In the genomic region with DNA sequence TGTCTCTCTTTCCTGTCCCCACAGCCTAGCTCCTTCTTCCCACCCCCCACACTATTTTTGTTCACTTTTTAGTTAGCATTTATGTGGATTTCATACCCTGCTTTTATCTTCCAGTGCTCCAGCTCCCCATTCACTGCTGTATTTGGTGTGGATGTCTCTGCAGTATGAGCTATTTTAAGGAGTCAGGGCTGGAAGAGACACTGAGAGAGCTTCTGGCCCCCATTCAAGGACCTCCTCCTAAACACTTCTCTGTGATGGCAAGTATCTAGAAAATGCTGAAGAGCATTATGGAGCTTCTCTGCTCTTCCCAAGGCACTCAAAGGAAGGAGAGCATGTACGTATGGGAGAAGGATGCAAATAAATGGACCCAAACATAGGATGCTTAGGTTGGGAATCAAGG, we compare ENCODE assay signal across 1 cellular context.
TF ChIP-seq lines count a peak whose summit lies in the region.

No MANE protein-coding gene starts in this region.

TF ChIP-seq in IMR-90, 13 proteins besides CTCF, POLR2A, EP300 and RAD21:
- TF ChIP-seq, protein P1, sequence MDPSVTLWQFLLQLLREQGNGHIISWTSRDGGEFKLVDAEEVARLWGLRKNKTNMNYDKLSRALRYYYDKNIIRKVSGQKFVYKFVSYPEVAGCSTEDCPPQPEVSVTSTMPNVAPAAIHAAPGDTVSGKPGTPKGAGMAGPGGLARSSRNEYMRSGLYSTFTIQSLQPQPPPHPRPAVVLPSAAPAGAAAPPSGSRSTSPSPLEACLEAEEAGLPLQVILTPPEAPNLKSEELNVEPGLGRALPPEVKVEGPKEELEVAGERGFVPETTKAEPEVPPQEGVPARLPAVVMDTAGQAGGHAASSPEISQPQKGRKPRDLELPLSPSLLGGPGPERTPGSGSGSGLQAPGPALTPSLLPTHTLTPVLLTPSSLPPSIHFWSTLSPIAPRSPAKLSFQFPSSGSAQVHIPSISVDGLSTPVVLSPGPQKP (IDR thresholded peaks at IDR 0.05; ENCODE audit: borderline replicate concordance, low read depth, low read length), result no peak
- TF ChIP-seq NFE2L2 (IDR thresholded peaks at IDR 0.05; ENCODE audit: low read depth, low read length) (no peak), MAFK (IDR thresholded peaks at IDR 0.05; ENCODE audit: low read depth, low read length) (no peak), BHLHE40 (IDR thresholded peaks at IDR 0.05; ENCODE audit: low read depth, low read length) (no peak), SMC3 (IDR thresholded peaks at IDR 0.05; ENCODE audit: low read depth, low read length) (no peak), CEBPB (IDR thresholded peaks at IDR 0.05; ENCODE audit: low read depth, low read length) (no peak), CHD1 (IDR thresholded peaks at IDR 0.05; ENCODE audit: low read depth, low read length) (no peak), RFX5 (IDR thresholded peaks at IDR 0.05; ENCODE audit: low read depth, low read length) (no peak), MXI1 (IDR thresholded peaks at IDR 0.05; ENCODE audit: borderline replicate concordance, low read depth, low read length) (no peak), RCOR1 (IDR thresholded peaks at IDR 0.05; ENCODE audit: insufficient replicate concordance, low read length) (no peak), FOS (IDR thresholded peaks at IDR 0.05; ENCODE audit: low read depth, low read length) (no peak), MAZ (IDR thresholded peaks at IDR 0.05; ENCODE audit: borderline replicate concordance, low read depth, low read length) (no peak)
- TF ChIP-seq, protein P2, sequence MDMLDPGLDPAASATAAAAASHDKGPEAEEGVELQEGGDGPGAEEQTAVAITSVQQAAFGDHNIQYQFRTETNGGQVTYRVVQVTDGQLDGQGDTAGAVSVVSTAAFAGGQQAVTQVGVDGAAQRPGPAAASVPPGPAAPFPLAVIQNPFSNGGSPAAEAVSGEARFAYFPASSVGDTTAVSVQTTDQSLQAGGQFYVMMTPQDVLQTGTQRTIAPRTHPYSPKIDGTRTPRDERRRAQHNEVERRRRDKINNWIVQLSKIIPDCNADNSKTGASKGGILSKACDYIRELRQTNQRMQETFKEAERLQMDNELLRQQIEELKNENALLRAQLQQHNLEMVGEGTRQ (IDR thresholded peaks at IDR 0.05; ENCODE audit: low read depth, low read length), result no peak
